In genomic region chr19:45670670-45671453, GRCh38 we compare ENCODE assay signal across 8 cellular contexts.
A peak's percentile ranks its signal among the peaks of the same experiment; 100 is the strongest.
DNase-seq lines count a peak whose midpoint lies in the region; TF ChIP-seq lines count a peak whose summit lies in the region.

No MANE protein-coding gene starts in this region.

- H3K9me3 ChIP-seq in HUES6 (ENCODE audit: control insufficient read depth, insufficient read depth, low read depth, low read length) = no peaks in the 10 kb centered on the region

- H3K4me3 ChIP-seq in HUES6 (ENCODE audit: low read depth, low read length) (peak overlapping the region; percentile 69), cardiac fibroblast (replicated peaks in 1 of 2; ENCODE audit: low read depth in 2 of 2, low read length in 2 of 2) (peak overlapping the region; percentile 21 to 24)

- peaks cover 13% of the 10 kb centered on the region for H3K4me1 ChIP-seq in HUES6 (ENCODE audit: control insufficient read depth, insufficient read depth, low read length)

- TF ChIP-seq POLR2A in GM18951 (IDR thresholded peaks at IDR 0.05; ENCODE audit: extremely low read depth, insufficient read depth, insufficient read length) = peak; percentile 21

- no peak overlapping the region for H3K27ac ChIP-seq in HUES6 (ENCODE audit: low read depth, low read length)

- H3K27me3 ChIP-seq in HUES6 (ENCODE audit: control insufficient read depth, insufficient read depth, low read length) = peaks cover 32% of the 10 kb centered on the region

- peak; percentile 95 for DNase-seq in AG20443 (ENCODE audit: low spot score)
- DNase-seq in T-helper 2 cell = peak; percentile 17 to 53 (median 35)
- DNase-seq in cardiac fibroblast (ENCODE audit: low read depth in 2 of 2) = peak; percentile 74 to 88
- DNase-seq in inferior parietal cortex (ENCODE audit: extremely low spot score) = peak; percentile 39
- DNase-seq in stimulated activated CD4-positive, alpha-beta T cell treated with anti-CD3 and anti-CD28 coated beads, Interleukin-15, amount 100 ng/mL, for 24 hours = peak; percentile 75
- DNase-seq in NCI-H510A treated with DMSO at 0.1 percent for 48 hours (lab: John Stamatoyannopoulos, UW) = no peak

- no peaks in the 10 kb centered on the region for H3K36me3 ChIP-seq in HUES6 (ENCODE audit: control insufficient read depth, insufficient read depth, low read length)

- in situ Hi-C loops in GM18951 (cut with MboI; ENCODE audit: low sequenced_read_pairs, unreplicated experiment) = no loop called here

- H3K9ac ChIP-seq in HUES6 (ENCODE audit: low read length) = peak overlapping the region; percentile 20

- no peak for TF ChIP-seq CTCF in cardiac fibroblast (IDR thresholded peaks at IDR 0.05; ENCODE audit: low read depth, low read length)
